In genomic region chr2:7026740-7027139, GRCh38 we compare ENCODE assay signal across 13 cellular contexts.
A peak's percentile ranks its signal among the peaks of the same experiment; 100 is the strongest.
DNase-seq lines count a peak whose midpoint lies in the region; ATAC-seq and TF ChIP-seq lines count a peak whose summit lies in the region.
"Had no signal": no experiment of that assay in that cellular context is flagged by ENCODE, and none has a peak within 500 bp of the region (broad histone marks: within the 10 kb centered on the region; RNA-seq: fewer than 3 reads in every experiment).

No MANE protein-coding gene starts in this region.

- peak; percentile 36 for DNase-seq in DMS153 treated with DMSO at 0.1 percent for 48 hours (lab: John Stamatoyannopoulos, UW; ENCODE audit: unreplicated experiment)
- peak; percentile 63 for DNase-seq in NCI-H2081 treated with DMSO at 0.1 percent for 48 hours (lab: John Stamatoyannopoulos, UW)
- DNase-seq in endothelial cell (ENCODE audit: low spot score) = peak; percentile 31
- no peak for DNase-seq in neural crest cell (ENCODE audit: low read depth, low spot score)
- no peak for DNase-seq in inferior parietal cortex (ENCODE audit: extremely low spot score)
- no peak for DNase-seq in medulla oblongata (ENCODE audit: extremely low spot score)
- DNase-seq: activated CD8-positive, alpha-beta memory T cell treated with anti-CD3 and anti-CD28 coated beads, Interleukin-2, amount 50 U/mL, for 48 hours; colonic mucosa; stimulated activated CD4-positive, alpha-beta T cell treated with anti-CD3 and anti-CD28 coated beads, Interleukin-2, amount 100 ng/mL, for 48 hours; WERI-Rb-1 had no signal

- H3K27me3 Mint-ChIP-seq in endothelial cell (ENCODE audit: unreplicated experiment) = peaks cover 17% of the 10 kb centered on the region
- no peaks in the 10 kb centered on the region for H3K27me3 Mint-ChIP-seq in neural crest cell (ENCODE audit: low read depth)
- H3K27me3 Mint-ChIP-seq: B cell had no signal

- H3K36me3 Mint-ChIP-seq in endothelial cell (ENCODE audit: low read depth, unreplicated experiment) (peaks cover 59% of the 10 kb centered on the region), neural crest cell (ENCODE audit: low read depth) (peaks cover 28% of the 10 kb centered on the region)

- TF ChIP-seq CTCF in endothelial cell (IDR thresholded peaks at IDR 0.05; ENCODE audit: unreplicated experiment) (no peak), neural crest cell (conservative IDR thresholded peaks at IDR 0.05) (no peak)

- H3K4me1 Mint-ChIP-seq in endothelial cell (ENCODE audit: unreplicated experiment) (peaks cover 51% of the 10 kb centered on the region), neural crest cell (peaks cover 52% of the 10 kb centered on the region)
- H3K4me1 Mint-ChIP-seq: B cell had no signal

- H3K9me3 Mint-ChIP-seq in endothelial cell (ENCODE audit: unreplicated experiment) (no peaks in the 10 kb centered on the region), neural crest cell (no peaks in the 10 kb centered on the region)

- H3K4me3 Mint-ChIP-seq in endothelial cell (ENCODE audit: unreplicated experiment) (peak overlapping the region; percentile 64), neural crest cell (peak overlapping the region; percentile 61)
- H3K4me3 Mint-ChIP-seq: B cell had no signal

- H3K27ac Mint-ChIP-seq in endothelial cell (ENCODE audit: unreplicated experiment) = peak overlapping the region; percentile 93
- peak overlapping the region; percentile 32 for H3K27ac Mint-ChIP-seq in neural crest cell (ENCODE audit: unreplicated experiment)
- H3K27ac Mint-ChIP-seq: B cell had no signal

- no peak for ATAC-seq in GM19395 (IDR thresholded peaks at IDR 0.05; ENCODE audit: unreplicated experiment)
- ATAC-seq in GM21528 (IDR thresholded peaks at IDR 0.05; ENCODE audit: low FRiP score, unreplicated experiment) = no peak

Comparison
In these comparisons a context has a peak if more than half of its experiments do, and no peak if none do; other contexts are left out.
1. DNase-seq: peak in DMS153 treated with DMSO at 0.1 percent for 48 hours (single experiment), NCI-H2081 treated with DMSO at 0.1 percent for 48 hours (single experiment) and endothelial cell (single experiment); none in neural crest cell (single experiment), inferior parietal cortex (single experiment) and medulla oblongata (single experiment).